In genomic region chr2:13353083-13353482, GRCh38 we compare ENCODE assay signal across 8 cellular contexts.
"Had no signal": no experiment of that assay in that cellular context is flagged by ENCODE, and none has a peak within 500 bp of the region (broad histone marks: within the 10 kb centered on the region; RNA-seq: fewer than 3 reads in every experiment).

No MANE protein-coding gene starts in this region.

- H3K4me3 ChIP-seq: K562 had no signal

- H3K27me3 Mint-ChIP-seq: IgD-negative memory B cell had no signal

- FAIRE-seq: HTR-8/SVneo, K562 had no signal

- H3K4me3 Mint-ChIP-seq: IgD-negative memory B cell had no signal

- H3K27ac Mint-ChIP-seq: IgD-negative memory B cell had no signal

- H3K9ac ChIP-seq: KMS-11 had no signal

- H3K27ac ChIP-seq: HL-60, KMS-11 had no signal

- H3K4me1 Mint-ChIP-seq: IgD-negative memory B cell had no signal

- H3K4me2 ChIP-seq: KMS-11 had no signal

- DNase-seq: IMR-90, KBM-7, KG1 had no signal

- ATAC-seq: K562 had no signal

- H3K36me3 Mint-ChIP-seq: IgD-negative memory B cell had no signal
